8 cellular contexts compared by ENCODE assay signal in genomic region chr2:203533696-203534471, GRCh38. TPM values are rescaled to one million over a fixed set of nuclear protein-coding genes. Genes with fewer than 3 reads are reported as not detected.
A peak's percentile ranks its signal among the peaks of the same experiment; 100 is the strongest.
DNase-seq lines count a peak whose midpoint lies in the region; ATAC-seq and TF ChIP-seq lines count a peak whose summit lies in the region.

No MANE protein-coding gene starts in this region.

- H3K4me1 Mint-ChIP-seq in neural progenitor cell, result peaks cover 26% of the 10 kb centered on the region

- H3K36me3 Mint-ChIP-seq in neural progenitor cell, result peaks cover 3% of the 10 kb centered on the region

- TF ChIP-seq CTCF in A673 (conservative IDR thresholded peaks at IDR 0.05; ENCODE audit: low read depth, low read length) (no peak), GM12865 (IDR thresholded peaks at IDR 0.05; ENCODE audit: insufficient read depth, low read depth, low read length, missing control alignments) (no peak), neural progenitor cell (IDR thresholded peaks at IDR 0.05) (no peak)

- H3K4me3 ChIP-seq in A673 (ENCODE audit: low read depth, low read length, poor library complexity, severe bottlenecking), result peak overlapping the region; percentile 92
- no peak overlapping the region for H3K4me3 ChIP-seq in GM12865 (ENCODE audit: low read depth, low read length)
- H3K4me3 ChIP-seq in neural progenitor cell, result peak overlapping the region; percentile 94

- peaks cover 53% of the 10 kb centered on the region for H3K79me2 ChIP-seq in neural progenitor cell (ENCODE audit: low read depth)

- no peak overlapping the region for H3K27ac ChIP-seq in A673 (ENCODE audit: low read depth, low read length, poor library complexity, severe bottlenecking)
- peak overlapping the region; percentile 92 for H3K27ac ChIP-seq in epithelial cell of prostate
- H3K27ac ChIP-seq in neural progenitor cell, result no peak overlapping the region

- H3K9ac ChIP-seq in neural progenitor cell, result no peak overlapping the region

- POLR2A ChIA-PET in A673 (lab: Charles Lee; ENCODE audit: low non-redundant PET), result interaction anchor here (0.5 kb wide), 2 partner anchors 44 to 463 kb away, joined by 3 to 4 read pairs; no protein-coding TSS in a partner anchor

- H3K36me3 ChIP-seq in A673 (ENCODE audit: insufficient read depth, low read length, poor library complexity, severe bottlenecking), result no peaks in the 10 kb centered on the region
- no peaks in the 10 kb centered on the region for H3K36me3 ChIP-seq in neural progenitor cell

- ATAC-seq in SK-N-SH treated with all-trans-retinoic acid at 6 μM for 48 hours, result peak; percentile 51
- ATAC-seq in GM18517 (IDR thresholded peaks at IDR 0.05; ENCODE audit: unreplicated experiment), result no peak
- no peak for ATAC-seq in GM19455 (IDR thresholded peaks at IDR 0.05; ENCODE audit: unreplicated experiment)

- no peak overlapping the region for H2AFZ ChIP-seq in neural progenitor cell (replicated peaks)

- H3K27ac Mint-ChIP-seq in neural progenitor cell, result no peak overlapping the region

- peaks cover 12% of the 10 kb centered on the region for H3K9me3 Mint-ChIP-seq in neural progenitor cell

- H3F3A ChIP-seq in neural progenitor cell (ENCODE audit: low read depth), result peaks cover 29% of the 10 kb centered on the region

- peak overlapping the region; percentile 93 for H3K4me3 Mint-ChIP-seq in neural progenitor cell

- H3K9me3 ChIP-seq in A673 (ENCODE audit: low read depth, low read length, poor library complexity, severe bottlenecking), result no peaks in the 10 kb centered on the region
- no peaks in the 10 kb centered on the region for H3K9me3 ChIP-seq in neural progenitor cell (ENCODE audit: low read depth)

- DNase-seq in A673 (ENCODE audit: low spot score) (peak; percentile 41), GM12865 (ENCODE audit: low read depth) (peak; percentile 16), epithelial cell of prostate (ENCODE audit: low read depth, low spot score) (no peak), neural progenitor cell (ENCODE audit: low spot score) (peak; percentile 12), 8988T (no peak)

- H4K20me1 ChIP-seq in neural progenitor cell (ENCODE audit: low read depth), result peaks cover 22% of the 10 kb centered on the region

- H3K27me3 Mint-ChIP-seq in neural progenitor cell (ENCODE audit: insufficient read depth, low read depth), result peaks cover 7% of the 10 kb centered on the region

- TSS peak; percentile 62 for BruUV-seq in A673 (replicated peaks; lab: Mats Ljungman, UMichigan)

- intact Hi-C loops in A673 (cut with micrococcal nuclease; ENCODE audit: unreplicated experiment), result loop anchor here (5.0 kb wide), 1 partner anchor 118 kb away; no protein-coding TSS in a partner anchor

- H3K27me3 ChIP-seq in A673 (replicated peaks; ENCODE audit: insufficient read depth, low read depth, low read length, poor library complexity) (no peaks in the 10 kb centered on the region), neural progenitor cell (no peaks in the 10 kb centered on the region)

- CTCF ChIA-PET in A673 (lab: Charles Lee), result no interaction called here

- peaks cover 7% of the 10 kb centered on the region for H3K4me1 ChIP-seq in A673 (ENCODE audit: insufficient read depth, low read length, poor library complexity, severe bottlenecking)
- peaks cover 16% of the 10 kb centered on the region for H3K4me1 ChIP-seq in neural progenitor cell

- H3K4me2 ChIP-seq in neural progenitor cell, result peak overlapping the region; percentile 99

TF ChIP-seq in SK-N-SH treated with all-trans-retinoic acid at 6 μM for 48 hours, 23 proteins besides CTCF, POLR2A, EP300 and RAD21:
- TF ChIP-seq TCF4 (CRISPR knock-in tag; IDR thresholded peaks at IDR 0.05; ENCODE audit: borderline replicate concordance), result no peak
- TF ChIP-seq BACH2 (CRISPR knock-in tag; IDR thresholded peaks at IDR 0.05; ENCODE audit: borderline replicate concordance), result no peak
- TF ChIP-seq ZNF70 (CRISPR knock-in tag; IDR thresholded peaks at IDR 0.05), result peak; percentile 93

RNA-seq across cellular contexts. Expression of gene RAPH1, which starts 1.2 kb away (rescaled TPM):
- total RNA-seq in A673 (2021) (28.3 and 29.7 TPM in 2 replicates), neural progenitor cell (ENCODE audit: low replicate concordance) (9.3 and 11.2 TPM in 2 replicates)

Comparison
In these comparisons a context has a peak if more than half of its experiments do, and no peak if none do; other contexts are left out.
1. DNase-seq: peak in A673 (single experiment), GM12865 (single experiment) and neural progenitor cell (single experiment); none in epithelial cell of prostate (single experiment) and 8988T (single experiment).